In the genomic region with DNA sequence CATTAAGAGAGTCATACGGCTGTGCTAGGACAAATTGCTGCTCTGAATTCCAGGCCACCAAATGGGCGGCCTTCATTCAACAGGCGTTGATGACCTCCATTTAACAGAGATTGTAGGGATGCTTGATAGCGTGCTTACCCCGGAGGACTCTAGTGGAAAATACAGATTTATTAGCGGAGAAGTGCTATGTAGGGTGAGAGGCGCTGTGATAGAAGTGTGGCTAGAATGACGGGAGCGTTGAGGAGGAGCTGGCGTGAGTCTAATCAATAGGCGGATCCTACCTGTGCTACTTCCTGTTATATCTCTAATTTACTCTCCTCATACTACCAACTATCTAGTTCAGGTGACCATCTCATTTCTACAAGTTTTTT, we compare ENCODE assay signal across 1 cellular context.
TF ChIP-seq lines count a peak whose summit lies in the region.

No MANE protein-coding gene starts in this region.

TF ChIP-seq in K562, 482 proteins besides CTCF, POLR2A, EP300 and RAD21:
- no peak for TF ChIP-seq PML (IDR thresholded peaks at IDR 0.05; ENCODE audit: low read length)
- peak; percentile 6; the same call in 1 of the 2 replicates for TF ChIP-seq BRD4 (IDR thresholded peaks at IDR 0.05)
- no peak for TF ChIP-seq ZNF311 (CRISPR knock-in tag; IDR thresholded peaks at IDR 0.05)
- no peak for TF ChIP-seq SIN3A (IDR thresholded peaks at IDR 0.05; ENCODE audit: borderline replicate concordance in 2 of 2, control insufficient read depth in 1 of 2, low read depth in 2 of 2, low read length in 2 of 2)
- TF ChIP-seq NCOA4 (IDR thresholded peaks at IDR 0.05; ENCODE audit: partially characterized antibody): no peak
- no peak for TF ChIP-seq TRIM24 (IDR thresholded peaks at IDR 0.05)
- no peak for TF ChIP-seq RBBP5 (IDR thresholded peaks at IDR 0.05; ENCODE audit: borderline replicate concordance, insufficient read depth, low read length, poor library complexity, severe bottlenecking)
- TF ChIP-seq, protein P1, sequence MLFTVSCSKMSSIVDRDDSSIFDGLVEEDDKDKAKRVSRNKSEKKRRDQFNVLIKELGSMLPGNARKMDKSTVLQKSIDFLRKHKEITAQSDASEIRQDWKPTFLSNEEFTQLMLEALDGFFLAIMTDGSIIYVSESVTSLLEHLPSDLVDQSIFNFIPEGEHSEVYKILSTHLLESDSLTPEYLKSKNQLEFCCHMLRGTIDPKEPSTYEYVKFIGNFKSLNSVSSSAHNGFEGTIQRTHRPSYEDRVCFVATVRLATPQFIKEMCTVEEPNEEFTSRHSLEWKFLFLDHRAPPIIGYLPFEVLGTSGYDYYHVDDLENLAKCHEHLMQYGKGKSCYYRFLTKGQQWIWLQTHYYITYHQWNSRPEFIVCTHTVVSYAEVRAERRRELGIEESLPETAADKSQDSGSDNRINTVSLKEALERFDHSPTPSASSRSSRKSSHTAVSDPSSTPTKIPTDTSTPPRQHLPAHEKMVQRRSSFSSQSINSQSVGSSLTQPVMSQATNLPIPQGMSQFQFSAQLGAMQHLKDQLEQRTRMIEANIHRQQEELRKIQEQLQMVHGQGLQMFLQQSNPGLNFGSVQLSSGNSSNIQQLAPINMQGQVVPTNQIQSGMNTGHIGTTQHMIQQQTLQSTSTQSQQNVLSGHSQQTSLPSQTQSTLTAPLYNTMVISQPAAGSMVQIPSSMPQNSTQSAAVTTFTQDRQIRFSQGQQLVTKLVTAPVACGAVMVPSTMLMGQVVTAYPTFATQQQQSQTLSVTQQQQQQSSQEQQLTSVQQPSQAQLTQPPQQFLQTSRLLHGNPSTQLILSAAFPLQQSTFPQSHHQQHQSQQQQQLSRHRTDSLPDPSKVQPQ (CRISPR knock-in tag; IDR thresholded peaks at IDR 0.05; ENCODE audit: borderline replicate concordance): no peak
- no peak for TF ChIP-seq STAT5B (CRISPR knock-in tag; IDR thresholded peaks at IDR 0.05)
- peak; percentile 66 to 79; a peak in 3 of 4 replicates for TF ChIP-seq KDM1A (IDR thresholded peaks at IDR 0.05)
- no peak for TF ChIP-seq YBX1 (IDR thresholded peaks at IDR 0.05)
- peak; percentile 39; the same call in 1 of the 2 replicates for TF ChIP-seq ETV5 (CRISPR knock-in tag; IDR thresholded peaks at IDR 0.05; ENCODE audit: low read depth)
- no peak for TF ChIP-seq ZFX (CRISPR knock-in tag; IDR thresholded peaks at IDR 0.05)
- TF ChIP-seq ZSCAN29 (IDR thresholded peaks at IDR 0.05): no peak
- no peak for TF ChIP-seq ZNF561 (CRISPR knock-in tag; conservative IDR thresholded peaks at IDR 0.05)
- TF ChIP-seq JUN (IDR thresholded peaks at IDR 0.05; ENCODE audit: borderline replicate concordance, low read depth, low read length): no peak
- no peak for TF ChIP-seq JUN (CRISPR knock-in tag; IDR thresholded peaks at IDR 0.05; ENCODE audit: borderline replicate concordance)
- TF ChIP-seq, protein P2, sequence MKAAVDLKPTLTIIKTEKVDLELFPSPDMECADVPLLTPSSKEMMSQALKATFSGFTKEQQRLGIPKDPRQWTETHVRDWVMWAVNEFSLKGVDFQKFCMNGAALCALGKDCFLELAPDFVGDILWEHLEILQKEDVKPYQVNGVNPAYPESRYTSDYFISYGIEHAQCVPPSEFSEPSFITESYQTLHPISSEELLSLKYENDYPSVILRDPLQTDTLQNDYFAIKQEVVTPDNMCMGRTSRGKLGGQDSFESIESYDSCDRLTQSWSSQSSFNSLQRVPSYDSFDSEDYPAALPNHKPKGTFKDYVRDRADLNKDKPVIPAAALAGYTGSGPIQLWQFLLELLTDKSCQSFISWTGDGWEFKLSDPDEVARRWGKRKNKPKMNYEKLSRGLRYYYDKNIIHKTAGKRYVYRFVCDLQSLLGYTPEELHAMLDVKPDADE (conservative IDR thresholded peaks at IDR 0.05; ENCODE audit: control insufficient read depth, low read depth, low read length): no peak
- TF ChIP-seq CTBP1 (IDR thresholded peaks at IDR 0.05; ENCODE audit: borderline replicate concordance): no peak
- TF ChIP-seq, protein P3, sequence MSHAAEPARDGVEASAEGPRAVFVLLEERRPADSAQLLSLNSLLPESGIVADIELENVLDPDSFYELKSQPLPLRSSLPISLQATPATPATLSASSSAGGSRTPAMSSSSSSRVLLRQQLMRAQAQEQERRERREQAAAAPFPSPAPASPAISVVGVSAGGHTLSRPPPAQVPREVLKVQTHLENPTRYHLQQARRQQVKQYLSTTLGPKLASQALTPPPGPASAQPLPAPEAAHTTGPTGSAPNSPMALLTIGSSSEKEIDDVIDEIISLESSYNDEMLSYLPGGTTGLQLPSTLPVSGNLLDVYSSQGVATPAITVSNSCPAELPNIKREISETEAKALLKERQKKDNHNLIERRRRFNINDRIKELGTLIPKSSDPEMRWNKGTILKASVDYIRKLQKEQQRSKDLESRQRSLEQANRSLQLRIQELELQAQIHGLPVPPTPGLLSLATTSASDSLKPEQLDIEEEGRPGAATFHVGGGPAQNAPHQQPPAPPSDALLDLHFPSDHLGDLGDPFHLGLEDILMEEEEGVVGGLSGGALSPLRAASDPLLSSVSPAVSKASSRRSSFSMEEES (CRISPR knock-in tag; IDR thresholded peaks at IDR 0.05): no peak
- TF ChIP-seq, protein P4, sequence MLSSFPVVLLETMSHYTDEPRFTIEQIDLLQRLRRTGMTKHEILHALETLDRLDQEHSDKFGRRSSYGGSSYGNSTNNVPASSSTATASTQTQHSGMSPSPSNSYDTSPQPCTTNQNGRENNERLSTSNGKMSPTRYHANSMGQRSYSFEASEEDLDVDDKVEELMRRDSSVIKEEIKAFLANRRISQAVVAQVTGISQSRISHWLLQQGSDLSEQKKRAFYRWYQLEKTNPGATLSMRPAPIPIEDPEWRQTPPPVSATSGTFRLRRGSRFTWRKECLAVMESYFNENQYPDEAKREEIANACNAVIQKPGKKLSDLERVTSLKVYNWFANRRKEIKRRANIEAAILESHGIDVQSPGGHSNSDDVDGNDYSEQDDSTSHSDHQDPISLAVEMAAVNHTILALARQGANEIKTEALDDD (IDR thresholded peaks at IDR 0.05): 0 out of 2 replicates have a peak, but pooled peaks have one; percentile 31
- TF ChIP-seq, protein P5, sequence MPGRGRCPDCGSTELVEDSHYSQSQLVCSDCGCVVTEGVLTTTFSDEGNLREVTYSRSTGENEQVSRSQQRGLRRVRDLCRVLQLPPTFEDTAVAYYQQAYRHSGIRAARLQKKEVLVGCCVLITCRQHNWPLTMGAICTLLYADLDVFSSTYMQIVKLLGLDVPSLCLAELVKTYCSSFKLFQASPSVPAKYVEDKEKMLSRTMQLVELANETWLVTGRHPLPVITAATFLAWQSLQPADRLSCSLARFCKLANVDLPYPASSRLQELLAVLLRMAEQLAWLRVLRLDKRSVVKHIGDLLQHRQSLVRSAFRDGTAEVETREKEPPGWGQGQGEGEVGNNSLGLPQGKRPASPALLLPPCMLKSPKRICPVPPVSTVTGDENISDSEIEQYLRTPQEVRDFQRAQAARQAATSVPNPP (IDR thresholded peaks at IDR 0.05; ENCODE audit: borderline replicate concordance, insufficient read depth, insufficient read length): no peak
- TF ChIP-seq, protein P6, sequence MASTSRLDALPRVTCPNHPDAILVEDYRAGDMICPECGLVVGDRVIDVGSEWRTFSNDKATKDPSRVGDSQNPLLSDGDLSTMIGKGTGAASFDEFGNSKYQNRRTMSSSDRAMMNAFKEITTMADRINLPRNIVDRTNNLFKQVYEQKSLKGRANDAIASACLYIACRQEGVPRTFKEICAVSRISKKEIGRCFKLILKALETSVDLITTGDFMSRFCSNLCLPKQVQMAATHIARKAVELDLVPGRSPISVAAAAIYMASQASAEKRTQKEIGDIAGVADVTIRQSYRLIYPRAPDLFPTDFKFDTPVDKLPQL (IDR thresholded peaks at IDR 0.05; ENCODE audit: extremely low read depth, insufficient read length): peak; percentile 61
- no peak for TF ChIP-seq MTA1 (IDR thresholded peaks at IDR 0.05; ENCODE audit: borderline replicate concordance)
- no peak for TF ChIP-seq GATAD2A (IDR thresholded peaks at IDR 0.05)
- TF ChIP-seq KDM4B (IDR thresholded peaks at IDR 0.05; ENCODE audit: borderline replicate concordance in 2 of 2, low read depth in 1 of 2): no peak
- TF ChIP-seq LEF1 (IDR thresholded peaks at IDR 0.05): no peak
- TF ChIP-seq FOXK2 (conservative IDR thresholded peaks at IDR 0.05 in 1 of 2, IDR thresholded peaks at IDR 0.05 in 1 of 2; ENCODE audit: low read depth in 2 of 2): no peak
- no peak for TF ChIP-seq PTTG1 (tag; IDR thresholded peaks at IDR 0.05; ENCODE audit: low read depth)
- TF ChIP-seq, protein P7, sequence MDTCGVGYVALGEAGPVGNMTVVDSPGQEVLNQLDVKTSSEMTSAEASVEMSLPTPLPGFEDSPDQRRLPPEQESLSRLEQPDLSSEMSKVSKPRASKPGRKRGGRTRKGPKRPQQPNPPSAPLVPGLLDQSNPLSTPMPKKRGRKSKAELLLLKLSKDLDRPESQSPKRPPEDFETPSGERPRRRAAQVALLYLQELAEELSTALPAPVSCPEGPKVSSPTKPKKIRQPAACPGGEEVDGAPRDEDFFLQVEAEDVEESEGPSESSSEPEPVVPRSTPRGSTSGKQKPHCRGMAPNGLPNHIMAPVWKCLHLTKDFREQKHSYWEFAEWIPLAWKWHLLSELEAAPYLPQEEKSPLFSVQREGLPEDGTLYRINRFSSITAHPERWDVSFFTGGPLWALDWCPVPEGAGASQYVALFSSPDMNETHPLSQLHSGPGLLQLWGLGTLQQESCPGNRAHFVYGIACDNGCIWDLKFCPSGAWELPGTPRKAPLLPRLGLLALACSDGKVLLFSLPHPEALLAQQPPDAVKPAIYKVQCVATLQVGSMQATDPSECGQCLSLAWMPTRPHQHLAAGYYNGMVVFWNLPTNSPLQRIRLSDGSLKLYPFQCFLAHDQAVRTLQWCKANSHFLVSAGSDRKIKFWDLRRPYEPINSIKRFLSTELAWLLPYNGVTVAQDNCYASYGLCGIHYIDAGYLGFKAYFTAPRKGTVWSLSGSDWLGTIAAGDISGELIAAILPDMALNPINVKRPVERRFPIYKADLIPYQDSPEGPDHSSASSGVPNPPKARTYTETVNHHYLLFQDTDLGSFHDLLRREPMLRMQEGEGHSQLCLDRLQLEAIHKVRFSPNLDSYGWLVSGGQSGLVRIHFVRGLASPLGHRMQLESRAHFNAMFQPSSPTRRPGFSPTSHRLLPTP (IDR thresholded peaks at IDR 0.05; ENCODE audit: borderline replicate concordance, extremely low read depth, insufficient read length): no peak
- TF ChIP-seq NFYB (IDR thresholded peaks at IDR 0.05; ENCODE audit: extremely low read depth, insufficient read length): no peak
- TF ChIP-seq FOXA1 (IDR thresholded peaks at IDR 0.05; ENCODE audit: borderline replicate concordance): no peak
- TF ChIP-seq, protein P8, sequence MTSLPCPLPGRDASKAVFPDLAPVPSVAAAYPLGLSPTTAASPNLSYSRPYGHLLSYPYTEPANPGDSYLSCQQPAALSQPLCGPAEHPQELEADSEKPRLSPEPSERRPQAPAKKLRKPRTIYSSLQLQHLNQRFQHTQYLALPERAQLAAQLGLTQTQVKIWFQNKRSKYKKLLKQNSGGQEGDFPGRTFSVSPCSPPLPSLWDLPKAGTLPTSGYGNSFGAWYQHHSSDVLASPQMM (CRISPR knock-in tag; IDR thresholded peaks at IDR 0.05): no peak
- no peak for TF ChIP-seq TAF9B (IDR thresholded peaks at IDR 0.05; ENCODE audit: partially characterized antibody)
- no peak for TF ChIP-seq RFX7 (CRISPR knock-in tag; IDR thresholded peaks at IDR 0.05)
- TF ChIP-seq TAF15 (IDR thresholded peaks at IDR 0.05; ENCODE audit: low read depth, low read length): no peak
- TF ChIP-seq, protein P9, sequence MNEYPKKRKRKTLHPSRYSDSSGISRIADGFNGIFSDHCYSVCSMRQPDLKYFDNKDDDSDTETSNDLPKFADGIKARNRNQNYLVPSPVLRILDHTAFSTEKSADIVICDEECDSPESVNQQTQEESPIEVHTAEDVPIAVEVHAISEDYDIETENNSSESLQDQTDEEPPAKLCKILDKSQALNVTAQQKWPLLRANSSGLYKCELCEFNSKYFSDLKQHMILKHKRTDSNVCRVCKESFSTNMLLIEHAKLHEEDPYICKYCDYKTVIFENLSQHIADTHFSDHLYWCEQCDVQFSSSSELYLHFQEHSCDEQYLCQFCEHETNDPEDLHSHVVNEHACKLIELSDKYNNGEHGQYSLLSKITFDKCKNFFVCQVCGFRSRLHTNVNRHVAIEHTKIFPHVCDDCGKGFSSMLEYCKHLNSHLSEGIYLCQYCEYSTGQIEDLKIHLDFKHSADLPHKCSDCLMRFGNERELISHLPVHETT (CRISPR knock-in tag; conservative IDR thresholded peaks at IDR 0.05 in 1 of 2, IDR thresholded peaks at IDR 0.05 in 1 of 2): no peak
- TF ChIP-seq C11orf30 (IDR thresholded peaks at IDR 0.05; ENCODE audit: low read depth): no peak
- TF ChIP-seq CBFB (CRISPR knock-in tag; IDR thresholded peaks at IDR 0.05): 0 out of 2 replicates have a peak, but pooled peaks have one; percentile 7
- TF ChIP-seq PHF20 (IDR thresholded peaks at IDR 0.05; ENCODE audit: partially characterized antibody): no peak
- TF ChIP-seq, protein P10, sequence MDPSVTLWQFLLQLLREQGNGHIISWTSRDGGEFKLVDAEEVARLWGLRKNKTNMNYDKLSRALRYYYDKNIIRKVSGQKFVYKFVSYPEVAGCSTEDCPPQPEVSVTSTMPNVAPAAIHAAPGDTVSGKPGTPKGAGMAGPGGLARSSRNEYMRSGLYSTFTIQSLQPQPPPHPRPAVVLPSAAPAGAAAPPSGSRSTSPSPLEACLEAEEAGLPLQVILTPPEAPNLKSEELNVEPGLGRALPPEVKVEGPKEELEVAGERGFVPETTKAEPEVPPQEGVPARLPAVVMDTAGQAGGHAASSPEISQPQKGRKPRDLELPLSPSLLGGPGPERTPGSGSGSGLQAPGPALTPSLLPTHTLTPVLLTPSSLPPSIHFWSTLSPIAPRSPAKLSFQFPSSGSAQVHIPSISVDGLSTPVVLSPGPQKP (CRISPR knock-in tag; IDR thresholded peaks at IDR 0.05): no peak
- no peak for TF ChIP-seq CHD4 (IDR thresholded peaks at IDR 0.05; ENCODE audit: insufficient read depth, insufficient replicate concordance, low read depth, low read length, poor library complexity, severe bottlenecking)
